Comparison of ENCODE assay signal across 24 cellular contexts in genomic region chr15:66638377-66638776, GRCh38.
DNase-seq lines count a peak whose midpoint lies in the region; ATAC-seq lines count a peak whose summit lies in the region.
"Had no signal": no experiment of that assay in that cellular context is flagged by ENCODE, and none has a peak within 500 bp of the region (broad histone marks: within the 10 kb centered on the region; RNA-seq: fewer than 3 reads in every experiment).

No MANE protein-coding gene starts in this region.

- peak overlapping the region; percentile 67 for H3K27ac Mint-ChIP-seq in activated naive CD8-positive, alpha-beta T cell treated with anti-CD3 and anti-CD28 coated beads, Interleukin-2, amount 10 ng/mL, durations not matched to agents 7 days and 5 days
- no peak overlapping the region for H3K27ac Mint-ChIP-seq in activated naive CD8-positive, alpha-beta T cell treated with anti-CD3 and anti-CD28 coated beads for 36 hours
- no peak overlapping the region for H3K27ac Mint-ChIP-seq in activated naive CD8-positive, alpha-beta T cell treated with anti-CD3 and anti-CD28 coated beads, Interleukin-2, amount 50 U/mL, for 24 hours
- H3K27ac Mint-ChIP-seq: WTC11 had no signal

- DNase-seq in NK-92 treated with Interleukin-12 subunit alpha and Interleukin-12 subunit beta, amount 100 ng/mL, for 24 hours (lab: John Stamatoyannopoulos, UW): peak; percentile 27
- no peak for DNase-seq in NK-92 (lab: John Stamatoyannopoulos, UW; ENCODE audit: unreplicated experiment)
- peak; percentile 46 for DNase-seq in activated naive CD8-positive, alpha-beta T cell treated with anti-CD3 and anti-CD28 coated beads, Interleukin-2, amount 10 ng/mL, durations not matched to agents 7 days and 5 days
- DNase-seq in activated naive CD8-positive, alpha-beta T cell treated with anti-CD3 and anti-CD28 coated beads for 36 hours: no peak
- DNase-seq in activated naive CD8-positive, alpha-beta T cell treated with anti-CD3 and anti-CD28 coated beads, Interleukin-2, amount 50 U/mL, for 24 hours: no peak
- no peak for DNase-seq in HuH-7 (ENCODE audit: low spot score)
- DNase-seq in kidney tubule cell (ENCODE audit: low spot score): no peak
- no peak for DNase-seq in ecto neural progenitor cell (ENCODE audit: low spot score)
- DNase-seq: activated CD8-positive, alpha-beta memory T cell treated with anti-CD3 and anti-CD28 coated beads, Interleukin-2, amount 50 U/mL, for 48 hours; activated gamma-delta T cell treated with Interleukin-2 at 50 U/mL for 16 hours; Calu3; dorsolateral prefrontal cortex; head of caudate nucleus; Karpas-422; naive B cell; NCI-H1105; NCI-H2081; NCI-H446; RPMI8226; spleen; stimulated activated CD4-positive, alpha-beta T cell treated with anti-CD3 and anti-CD28 coated beads, Interleukin-4, amount 100 ng/mL, for 1 hour; stimulated activated naive CD4-positive, alpha-beta T cell treated with Interleukin-2 at 50 U/mL for 16 hours; thyroid gland had no signal

- ATAC-seq in activated naive CD8-positive, alpha-beta T cell treated with anti-CD3 and anti-CD28 coated beads, Interleukin-2, amount 10 ng/mL, durations not matched to agents 7 days and 5 days (ENCODE audit: low read depth): peak; percentile 98
- peak; percentile 60 for ATAC-seq in activated naive CD8-positive, alpha-beta T cell treated with anti-CD3 and anti-CD28 coated beads, Interleukin-2, amount 50 U/mL, for 24 hours
- ATAC-seq: WTC11 had no signal

- POLR2A ChIA-PET in activated naive CD8-positive, alpha-beta T cell treated with anti-CD3 and anti-CD28 coated beads, Interleukin-2, amount 10 ng/mL, durations not matched to agents 7 days and 5 days (lab: Charles Lee): interaction anchor here (0.6 to 1.2 kb wide), 4 partner anchors 13 to 82 kb away, joined by 3 to 4 read pairs (median 4); no protein-coding TSS in a partner anchor

- H3K9me3 Mint-ChIP-seq in activated naive CD8-positive, alpha-beta T cell treated with anti-CD3 and anti-CD28 coated beads, Interleukin-2, amount 10 ng/mL, durations not matched to agents 7 days and 5 days: no peaks in the 10 kb centered on the region
- no peaks in the 10 kb centered on the region for H3K9me3 Mint-ChIP-seq in activated naive CD8-positive, alpha-beta T cell treated with anti-CD3 and anti-CD28 coated beads for 36 hours
- H3K9me3 Mint-ChIP-seq in activated naive CD8-positive, alpha-beta T cell treated with anti-CD3 and anti-CD28 coated beads, Interleukin-2, amount 50 U/mL, for 24 hours: no peaks in the 10 kb centered on the region
- H3K9me3 Mint-ChIP-seq: naive B cell, WTC11 had no signal

- no peaks in the 10 kb centered on the region for H3K36me3 Mint-ChIP-seq in activated naive CD8-positive, alpha-beta T cell treated with anti-CD3 and anti-CD28 coated beads, Interleukin-2, amount 10 ng/mL, durations not matched to agents 7 days and 5 days
- no peaks in the 10 kb centered on the region for H3K36me3 Mint-ChIP-seq in activated naive CD8-positive, alpha-beta T cell treated with anti-CD3 and anti-CD28 coated beads for 36 hours
- H3K36me3 Mint-ChIP-seq in activated naive CD8-positive, alpha-beta T cell treated with anti-CD3 and anti-CD28 coated beads, Interleukin-2, amount 50 U/mL, for 24 hours (ENCODE audit: low read depth): no peaks in the 10 kb centered on the region
- H3K36me3 Mint-ChIP-seq: naive B cell, WTC11 had no signal

- H3K27me3 Mint-ChIP-seq in activated naive CD8-positive, alpha-beta T cell treated with anti-CD3 and anti-CD28 coated beads, Interleukin-2, amount 10 ng/mL, durations not matched to agents 7 days and 5 days: peaks cover 6% of the 10 kb centered on the region
- no peaks in the 10 kb centered on the region for H3K27me3 Mint-ChIP-seq in activated naive CD8-positive, alpha-beta T cell treated with anti-CD3 and anti-CD28 coated beads for 36 hours
- H3K27me3 Mint-ChIP-seq in activated naive CD8-positive, alpha-beta T cell treated with anti-CD3 and anti-CD28 coated beads, Interleukin-2, amount 50 U/mL, for 24 hours: no peaks in the 10 kb centered on the region
- H3K27me3 Mint-ChIP-seq: naive B cell had no signal

- H3K4me1 Mint-ChIP-seq in activated naive CD8-positive, alpha-beta T cell treated with anti-CD3 and anti-CD28 coated beads, Interleukin-2, amount 10 ng/mL, durations not matched to agents 7 days and 5 days: peaks cover 13% of the 10 kb centered on the region
- H3K4me1 Mint-ChIP-seq in activated naive CD8-positive, alpha-beta T cell treated with anti-CD3 and anti-CD28 coated beads for 36 hours: peaks cover 7% of the 10 kb centered on the region
- H3K4me1 Mint-ChIP-seq in activated naive CD8-positive, alpha-beta T cell treated with anti-CD3 and anti-CD28 coated beads, Interleukin-2, amount 50 U/mL, for 24 hours: peaks cover 9% of the 10 kb centered on the region

- H3K4me3 Mint-ChIP-seq in activated naive CD8-positive, alpha-beta T cell treated with anti-CD3 and anti-CD28 coated beads, Interleukin-2, amount 10 ng/mL, durations not matched to agents 7 days and 5 days: peak overlapping the region; percentile 42
- no peak overlapping the region for H3K4me3 Mint-ChIP-seq in activated naive CD8-positive, alpha-beta T cell treated with anti-CD3 and anti-CD28 coated beads for 36 hours
- no peak overlapping the region for H3K4me3 Mint-ChIP-seq in activated naive CD8-positive, alpha-beta T cell treated with anti-CD3 and anti-CD28 coated beads, Interleukin-2, amount 50 U/mL, for 24 hours
- H3K4me3 Mint-ChIP-seq: naive B cell, WTC11 had no signal

Comparison
In these comparisons a context has a peak if more than half of its experiments do, and no peak if none do; other contexts are left out.
1. DNase-seq: peak in NK-92 treated with Interleukin-12 subunit alpha and Interleukin-12 subunit beta, amount 100 ng/mL, for 24 hours (single experiment) and activated naive CD8-positive, alpha-beta T cell treated with anti-CD3 and anti-CD28 coated beads, Interleukin-2, amount 10 ng/mL, durations not matched to agents 7 days and 5 days (single experiment); none in NK-92 (single experiment), activated naive CD8-positive, alpha-beta T cell treated with anti-CD3 and anti-CD28 coated beads for 36 hours (single experiment), activated naive CD8-positive, alpha-beta T cell treated with anti-CD3 and anti-CD28 coated beads, Interleukin-2, amount 50 U/mL, for 24 hours (single experiment), HuH-7 (single experiment), kidney tubule cell (single experiment) and ecto neural progenitor cell (single experiment).